27 cellular contexts compared by ENCODE assay signal in genomic region chr3:94617312-94617711, GRCh38.
"Had no signal": no experiment of that assay in that cellular context is flagged by ENCODE, and none has a peak within 500 bp of the region (broad histone marks: within the 10 kb centered on the region; RNA-seq: fewer than 3 reads in every experiment).

No MANE protein-coding gene starts in this region.

- H3K36me3 ChIP-seq: esophagus squamous epithelium, heart right ventricle, neural progenitor cell, prostate gland, right atrium auricular region, stomach, thyroid gland had no signal

- H3K27ac ChIP-seq: coronary artery, esophagus squamous epithelium, heart right ventricle, neural progenitor cell, prostate gland, right atrium auricular region, thyroid gland had no signal

- H3K4me2 ChIP-seq: neural progenitor cell had no signal

- FAIRE-seq: endothelial cell of umbilical vein, keratinocyte had no signal

- H3K4me3 Mint-ChIP-seq: immature natural killer cell; memory B cell; naive thymus-derived CD4-positive, alpha-beta T cell; nephron; neural progenitor cell; stimulated activated effector memory CD8-positive, alpha-beta T cell treated with anti-CD3 and anti-CD28 coated beads, Interleukin-12 subunit alpha, Interleukin-12 subunit beta, amount 100 ng/mL, for 72 hours had no signal

- H3K4me1 ChIP-seq: heart right ventricle, neural progenitor cell, prostate gland, right atrium auricular region, thyroid gland had no signal

- H3K9ac ChIP-seq: neural progenitor cell had no signal

- H3K4me1 Mint-ChIP-seq: immature natural killer cell; memory B cell; naive thymus-derived CD4-positive, alpha-beta T cell; nephron; stimulated activated effector memory CD8-positive, alpha-beta T cell treated with anti-CD3 and anti-CD28 coated beads, Interleukin-12 subunit alpha, Interleukin-12 subunit beta, amount 100 ng/mL, for 72 hours had no signal

- H3K36me3 Mint-ChIP-seq: immature natural killer cell; memory B cell; naive thymus-derived CD4-positive, alpha-beta T cell; neural progenitor cell; stimulated activated effector memory CD8-positive, alpha-beta T cell treated with anti-CD3 and anti-CD28 coated beads, Interleukin-12 subunit alpha, Interleukin-12 subunit beta, amount 100 ng/mL, for 72 hours had no signal

- H3K4me3 ChIP-seq: coronary artery, esophagus squamous epithelium, heart right ventricle, lung, neural progenitor cell, prostate gland, right atrium auricular region, stomach, thyroid gland had no signal

- H3K9me3 Mint-ChIP-seq: memory B cell, nephron, neural progenitor cell had no signal

- H3K27ac Mint-ChIP-seq: immature natural killer cell; memory B cell; naive thymus-derived CD4-positive, alpha-beta T cell; nephron; neural progenitor cell; stimulated activated effector memory CD8-positive, alpha-beta T cell treated with anti-CD3 and anti-CD28 coated beads, Interleukin-12 subunit alpha, Interleukin-12 subunit beta, amount 100 ng/mL, for 72 hours had no signal

- DNase-seq: dermis blood vessel endothelial cell; effector memory CD4-positive, alpha-beta T cell; erythroblast; esophagus squamous epithelium; foreskin melanocyte; glutamatergic neuron; heart right ventricle; hippocampal formation; immature natural killer cell; naive thymus-derived CD4-positive, alpha-beta T cell; stimulated activated CD4-positive, alpha-beta T cell treated with anti-CD3 and anti-CD28 coated beads, Interleukin-2, amount 100 ng/mL, for 24 hours; stimulated activated CD4-positive, alpha-beta T cell treated with anti-CD3 and anti-CD28 coated beads, Interleukin-4, amount 100 ng/mL, for 24 hours; stimulated activated naive CD4-positive, alpha-beta T cell treated with Interleukin-2 at 50 U/mL for 16 hours; stomach; thyroid gland had no signal

- H2AFZ ChIP-seq: neural progenitor cell had no signal

- ATAC-seq: left lobe of liver; naive thymus-derived CD4-positive, alpha-beta T cell; sciatic nerve; stimulated activated effector memory CD8-positive, alpha-beta T cell treated with anti-CD3 and anti-CD28 coated beads, Interleukin-12 subunit alpha, Interleukin-12 subunit beta, amount 100 ng/mL, for 72 hours had no signal

- H3K9me3 ChIP-seq: esophagus squamous epithelium, heart right ventricle, prostate gland, right atrium auricular region, stomach, thyroid gland had no signal

- H3K27me3 ChIP-seq: esophagus squamous epithelium, heart right ventricle, neural progenitor cell, right atrium auricular region, stomach, thyroid gland had no signal

- H3K27me3 Mint-ChIP-seq: memory B cell; naive thymus-derived CD4-positive, alpha-beta T cell had no signal
